In genomic region chr20:32301719-32302506, GRCh38 we compare ENCODE assay signal across 25 cellular contexts. TPM values are rescaled to one million over a fixed set of nuclear protein-coding genes. Genes with fewer than 3 reads are reported as not detected.
A peak's percentile ranks its signal among the peaks of the same experiment; 100 is the strongest.
DNase-seq lines count a peak whose midpoint lies in the region; ATAC-seq and TF ChIP-seq lines count a peak whose summit lies in the region.
"Had no signal": no experiment of that assay in that cellular context is flagged by ENCODE, and none has a peak within 500 bp of the region (broad histone marks: within the 10 kb centered on the region; RNA-seq: fewer than 3 reads in every experiment).

No MANE protein-coding gene starts in this region.

- no peaks in the 10 kb centered on the region for H3K9me3 ChIP-seq in CD8-positive, alpha-beta T cell (ENCODE audit: low read length)
- H3K9me3 ChIP-seq in heart right ventricle: no peaks in the 10 kb centered on the region
- H3K9me3 ChIP-seq: breast epithelium, colonic mucosa, esophagus muscularis mucosa, transverse colon had no signal

- H3K36me3 ChIP-seq in CD8-positive, alpha-beta T cell (ENCODE audit: insufficient read depth, low read length): no peaks in the 10 kb centered on the region
- H3K36me3 ChIP-seq in heart right ventricle: no peaks in the 10 kb centered on the region
- H3K36me3 ChIP-seq: breast epithelium, colonic mucosa, esophagus muscularis mucosa, transverse colon had no signal

- CTCF ChIA-PET in CD8-positive, alpha-beta T cell (lab: Charles Lee): interaction anchor here (0.7 kb wide), 1 partner anchor 224 kb away, joined by 3 read pairs; no protein-coding TSS in a partner anchor

- ATAC-seq in CD8-positive, alpha-beta T cell: no peak
- ATAC-seq in omental fat pad (ENCODE audit: low FRiP score): no peak
- ATAC-seq in heart right ventricle: no peak
- ATAC-seq: left lobe of liver, right cardiac atrium had no signal

- H3K4me1 Mint-ChIP-seq in CD8-positive, alpha-beta T cell (ENCODE audit: low read depth): peaks cover 10% of the 10 kb centered on the region
- peaks cover 34% of the 10 kb centered on the region for H3K4me1 Mint-ChIP-seq in activated T-helper 1 cell treated with anti-CD3 and anti-CD28 coated beads, Interleukin-12 subunit alpha, Interleukin-12 subunit beta, Interleukin-2, Interleukin-4 antibody, amounts not matched to agents 30 ng/mL and 10 ng/mL and 1 ng/mL, durations not matched to agents 14 hours and 24 hours and 36 hours (ENCODE audit: low read depth)
- H3K4me1 Mint-ChIP-seq in nephron: peaks cover 23% of the 10 kb centered on the region

- no peak for TF ChIP-seq CTCF in CD8-positive, alpha-beta T cell (IDR thresholded peaks at IDR 0.05)
- TF ChIP-seq CTCF in nephron (IDR thresholded peaks at IDR 0.05; ENCODE audit: unreplicated experiment in 3 of 3) (no peak), omental fat pad (IDR thresholded peaks at IDR 0.05) (no peak), heart right ventricle (IDR thresholded peaks at IDR 0.05) (no peak)

- no peaks in the 10 kb centered on the region for H3K27me3 Mint-ChIP-seq in CD8-positive, alpha-beta T cell (ENCODE audit: low read depth)
- no peaks in the 10 kb centered on the region for H3K27me3 Mint-ChIP-seq in activated T-helper 1 cell treated with anti-CD3 and anti-CD28 coated beads, Interleukin-12 subunit alpha, Interleukin-12 subunit beta, Interleukin-2, Interleukin-4 antibody, amounts not matched to agents 30 ng/mL and 10 ng/mL and 1 ng/mL, durations not matched to agents 14 hours and 24 hours and 36 hours (ENCODE audit: insufficient read depth)
- no peaks in the 10 kb centered on the region for H3K27me3 Mint-ChIP-seq in nephron (ENCODE audit: low read depth)
- H3K27me3 Mint-ChIP-seq: activated B cell treated with CpG ODN at 0.5 μM for 24 hours; CD8-positive, alpha-beta memory T cell had no signal

- H3K36me3 Mint-ChIP-seq in CD8-positive, alpha-beta T cell: peaks cover 5% of the 10 kb centered on the region
- H3K36me3 Mint-ChIP-seq in activated T-helper 1 cell treated with anti-CD3 and anti-CD28 coated beads, Interleukin-12 subunit alpha, Interleukin-12 subunit beta, Interleukin-2, Interleukin-4 antibody, amounts not matched to agents 30 ng/mL and 10 ng/mL and 1 ng/mL, durations not matched to agents 14 hours and 24 hours and 36 hours (ENCODE audit: low read depth): peaks cover 19% of the 10 kb centered on the region
- no peaks in the 10 kb centered on the region for H3K36me3 Mint-ChIP-seq in nephron (ENCODE audit: low read depth)

- no peak overlapping the region for H3K27ac ChIP-seq in CD8-positive, alpha-beta T cell (ENCODE audit: low read depth, low read length)
- no peak overlapping the region for H3K27ac ChIP-seq in heart right ventricle
- H3K27ac ChIP-seq: breast epithelium, colonic mucosa, esophagus muscularis mucosa, RWPE1, SK-N-MC, transverse colon had no signal

- POLR2A ChIA-PET in CD8-positive, alpha-beta T cell (lab: Charles Lee): no interaction called here

- no peak overlapping the region for H3K4me3 Mint-ChIP-seq in CD8-positive, alpha-beta T cell
- no peak overlapping the region for H3K4me3 Mint-ChIP-seq in activated T-helper 1 cell treated with anti-CD3 and anti-CD28 coated beads, Interleukin-12 subunit alpha, Interleukin-12 subunit beta, Interleukin-2, Interleukin-4 antibody, amounts not matched to agents 30 ng/mL and 10 ng/mL and 1 ng/mL, durations not matched to agents 14 hours and 24 hours and 36 hours
- H3K4me3 Mint-ChIP-seq in nephron: no peak overlapping the region
- H3K4me3 Mint-ChIP-seq: activated B cell treated with CpG ODN at 0.5 μM for 24 hours; CD8-positive, alpha-beta memory T cell had no signal

- H3K27me3 ChIP-seq in CD8-positive, alpha-beta T cell (ENCODE audit: insufficient read depth, low read length): no peaks in the 10 kb centered on the region
- no peaks in the 10 kb centered on the region for H3K27me3 ChIP-seq in heart right ventricle
- H3K27me3 ChIP-seq: breast epithelium, colonic mucosa, esophagus muscularis mucosa, transverse colon had no signal

- peak overlapping the region; percentile 19 for H3K27ac Mint-ChIP-seq in CD8-positive, alpha-beta T cell
- peak overlapping the region; percentile 25 for H3K27ac Mint-ChIP-seq in activated T-helper 1 cell treated with anti-CD3 and anti-CD28 coated beads, Interleukin-12 subunit alpha, Interleukin-12 subunit beta, Interleukin-2, Interleukin-4 antibody, amounts not matched to agents 30 ng/mL and 10 ng/mL and 1 ng/mL, durations not matched to agents 14 hours and 24 hours and 36 hours
- peak overlapping the region; percentile 49 to 69 (median 69) for H3K27ac Mint-ChIP-seq in nephron
- H3K27ac Mint-ChIP-seq: activated B cell treated with CpG ODN at 0.5 μM for 24 hours had no signal

- H3K4me1 ChIP-seq in CD8-positive, alpha-beta T cell (ENCODE audit: insufficient read depth, low read length): no peaks in the 10 kb centered on the region
- H3K4me1 ChIP-seq in heart right ventricle: peaks cover 0 to 20% (median 5%) of the 10 kb centered on the region in 9 donors
- H3K4me1 ChIP-seq: colonic mucosa had no signal

- H3K4me3 ChIP-seq in CD8-positive, alpha-beta T cell (ENCODE audit: low read depth, low read length): no peak overlapping the region
- H3K4me3 ChIP-seq in heart right ventricle: no peak overlapping the region
- H3K4me3 ChIP-seq: breast epithelium, colonic mucosa, esophagus muscularis mucosa, SK-N-MC, transverse colon had no signal

- peak; percentile 13 for DNase-seq in AG08395 (ENCODE audit: low spot score)
- no peak for DNase-seq in CD8-positive, alpha-beta T cell
- no peak for DNase-seq in activated T-helper 1 cell treated with anti-CD3 and anti-CD28 coated beads, Interleukin-12 subunit alpha, Interleukin-12 subunit beta, Interleukin-2, Interleukin-4 antibody, amounts not matched to agents 30 ng/mL and 10 ng/mL and 1 ng/mL, durations not matched to agents 14 hours and 24 hours and 36 hours (ENCODE audit: low spot score)
- DNase-seq in omental fat pad (ENCODE audit: low spot score): no peak
- DNase-seq in heart right ventricle: no peak
- no peak for DNase-seq in posterior cingulate gyrus
- DNase-seq: activated B cell treated with CpG ODN at 0.5 μM for 24 hours; CD8-positive, alpha-beta memory T cell; colonic mucosa; foreskin melanocyte; GDM1; mesenchymal stem cell; NCI-H1105 treated with DMSO at 0.1 percent for 48 hours; NCI-H2029; NCI-H69; right cardiac atrium; stimulated activated CD4-positive, alpha-beta T cell treated with anti-CD3 and anti-CD28 coated beads, Interleukin-12 subunit alpha, Interleukin-12 subunit beta, amount 100 ng/mL, for 4 hours; stimulated activated CD4-positive, alpha-beta T cell treated with anti-CD3 and anti-CD28 coated beads, Interleukin-4, amount 100 ng/mL, for 4 hours; transverse colon had no signal

- no peaks in the 10 kb centered on the region for H3K9me3 Mint-ChIP-seq in CD8-positive, alpha-beta T cell
- no peaks in the 10 kb centered on the region for H3K9me3 Mint-ChIP-seq in activated T-helper 1 cell treated with anti-CD3 and anti-CD28 coated beads, Interleukin-12 subunit alpha, Interleukin-12 subunit beta, Interleukin-2, Interleukin-4 antibody, amounts not matched to agents 30 ng/mL and 10 ng/mL and 1 ng/mL, durations not matched to agents 14 hours and 24 hours and 36 hours
- no peaks in the 10 kb centered on the region for H3K9me3 Mint-ChIP-seq in nephron
- H3K9me3 Mint-ChIP-seq: activated B cell treated with CpG ODN at 0.5 μM for 24 hours; CD8-positive, alpha-beta memory T cell had no signal

- intact Hi-C loops in CD8-positive, alpha-beta T cell (cut with DNase I, micrococcal nuclease): no loop called here
- intact Hi-C loops in activated T-helper 1 cell treated with anti-CD3 and anti-CD28 coated beads, Interleukin-12 subunit alpha, Interleukin-12 subunit beta, Interleukin-2, Interleukin-4 antibody, amounts not matched to agents 30 ng/mL and 10 ng/mL and 1 ng/mL, durations not matched to agents 14 hours and 24 hours and 36 hours (cut with micrococcal nuclease): no loop called here
- intact Hi-C loops in heart right ventricle (cut with DNase I) (no loop called here), posterior cingulate gyrus (cut with DNase I) (no loop called here)

- WGBS in heart right ventricle, 2 donors: 84% methylated on average over 5 of the region's 5 CpGs

RNA-seq across cellular contexts. Expression of gene KIF3B, which starts 24.5 kb away (rescaled TPM):
- total RNA-seq in CD8-positive, alpha-beta T cell: 1 to 10 TPM; 7.1 to 8.1 TPM
- total RNA-seq in activated T-helper 1 cell treated with anti-CD3 and anti-CD28 coated beads, Interleukin-12 subunit alpha, Interleukin-12 subunit beta, Interleukin-2, Interleukin-4 antibody, amounts not matched to agents 30 ng/mL and 10 ng/mL and 1 ng/mL, durations not matched to agents 14 hours and 24 hours and 36 hours: 38.1 and 39.1 TPM in 2 replicates
- total RNA-seq in omental fat pad: 10 to 100 TPM; 19.9 to 25.4 (median 22.7) TPM
- 10 to 100 TPM in 9 of 10 donors, 1 to 10 TPM in 1; 9.2 to 16.3 (median 11.5) TPM for total RNA-seq in heart right ventricle
- 1 to 10 TPM; 4.7 to 8.4 TPM for polyA plus RNA-seq in heart right ventricle

RNA-seq across cellular contexts. Expression of gene ASXL1, which starts 56.2 kb away (rescaled TPM):
- 100 to 1,000 TPM; 197 to 200 TPM for total RNA-seq in CD8-positive, alpha-beta T cell
- total RNA-seq in activated T-helper 1 cell treated with anti-CD3 and anti-CD28 coated beads, Interleukin-12 subunit alpha, Interleukin-12 subunit beta, Interleukin-2, Interleukin-4 antibody, amounts not matched to agents 30 ng/mL and 10 ng/mL and 1 ng/mL, durations not matched to agents 14 hours and 24 hours and 36 hours: 136 and 142 TPM in 2 replicates
- total RNA-seq in omental fat pad (100 to 1,000 TPM in 2 of 4 donors, 10 to 100 TPM in 2; 69.2 to 139 (median 104) TPM), heart right ventricle (10 to 100 TPM; 23.1 to 39.4 (median 29.4) TPM)
- 10 to 100 TPM; 10.0 to 27.1 TPM for polyA plus RNA-seq in heart right ventricle

Comparison
In these comparisons a context has a peak if more than half of its experiments do, and no peak if none do; other contexts are left out.
1. H3K27ac Mint-ChIP-seq: peak in every context shown above with its lines; median percentile 69 in nephron; 25 in activated T-helper 1 cell treated with anti-CD3 and anti-CD28 coated beads, Interleukin-12 subunit alpha, Interleukin-12 subunit beta, Interleukin-2, Interleukin-4 antibody, amounts not matched to agents 30 ng/mL and 10 ng/mL and 1 ng/mL, durations not matched to agents 14 hours and 24 hours and 36 hours; 19 in CD8-positive, alpha-beta T cell.